19 cellular contexts compared by ENCODE assay signal in genomic region chr11:118650366-118650765, GRCh38. TPM values are rescaled to one million over a fixed set of nuclear protein-coding genes. Genes with fewer than 3 reads are reported as not detected.
DNase-seq lines count a peak whose midpoint lies in the region; ATAC-seq, FAIRE-seq and TF ChIP-seq lines count a peak whose summit lies in the region.
"Had no signal": no experiment of that assay in that cellular context is flagged by ENCODE, and none has a peak within 500 bp of the region (broad histone marks: within the 10 kb centered on the region; RNA-seq: fewer than 3 reads in every experiment).

No MANE protein-coding gene starts in this region.

- intact Hi-C loops in HepG2 (cut with micrococcal nuclease; ENCODE audit: unreplicated experiment) = no loop called here
- intact Hi-C loops in right lobe of liver (cut with DNase I) = no loop called here
- intact Hi-C loops in spleen (cut with DNase I; ENCODE audit: low total_unique reads) = no loop called here

- TF ChIP-seq POLR2A in HepG2 (IDR thresholded peaks at IDR 0.05; ENCODE audit: insufficient read depth in 1 of 2, low read depth in 2 of 2, low read length in 2 of 2) (no peak), right lobe of liver (IDR thresholded peaks at IDR 0.05) (no peak), spleen (IDR thresholded peaks at IDR 0.05) (no peak), H54 (IDR thresholded peaks at IDR 0.05; ENCODE audit: low read depth, low read length) (no peak)

- TF ChIP-seq CTCF in HepG2 (CRISPR knock-in tag; IDR thresholded peaks at IDR 0.05) (no peak), right lobe of liver (IDR thresholded peaks at IDR 0.05) (no peak), bronchial epithelial cell (IDR thresholded peaks at IDR 0.05; ENCODE audit: insufficient read depth, low read length, severe bottlenecking) (no peak), spleen (IDR thresholded peaks at IDR 0.05 in 8 of 11, conservative IDR thresholded peaks at IDR 0.05 in 3 of 11) (no peak)

- H3K4me2 ChIP-seq in HepG2 (ENCODE audit: low read depth, low read length) = no peak overlapping the region

- in situ Hi-C loops in HepG2 (cut with HindIII; ENCODE audit: extremely low pct_ligation_motif_present, low pct_unique_long_range_greater_than_20kb) = no loop called here

- no TSS peak for BruUV-seq in HepG2 (replicated peaks; lab: Mats Ljungman, UMichigan)

- FAIRE-seq in HepG2 (lab: Jason Lieb, UNC) (no peak), bronchial epithelial cell (lab: Jason Lieb, UNC) (peak; percentile 55), H54 (lab: Jason Lieb, UNC) (no peak)
- FAIRE-seq: A204.1, D721Med, G401.6, GM12891, GM19239 had no signal

- no peaks in the 10 kb centered on the region for H4K20me1 ChIP-seq in HepG2 (ENCODE audit: insufficient read depth, low read length)

- no peak overlapping the region for H3K27ac ChIP-seq in HepG2 (ENCODE audit: extremely low read length, insufficient read depth, low read length)
- no peak overlapping the region for H3K27ac ChIP-seq in right lobe of liver
- H3K27ac ChIP-seq in spleen = no peak overlapping the region
- H3K27ac ChIP-seq: C4-2B, GM23248 had no signal

- peaks cover 16 to 27% of the 10 kb centered on the region in 2 experiments; a peak in 4 of 5 replicates for H3K36me3 ChIP-seq in HepG2 (replicated peaks in 1 of 2; ENCODE audit: control insufficient read depth in 1 of 2, insufficient read depth in 2 of 2, low read length in 2 of 2)
- no peaks in the 10 kb centered on the region for H3K36me3 ChIP-seq in right lobe of liver
- peaks cover 27% of the 10 kb centered on the region for H3K36me3 ChIP-seq in bronchial epithelial cell (ENCODE audit: control insufficient read depth, insufficient read depth, low read length)
- H3K36me3 ChIP-seq in spleen = peaks cover 0 to 98% (median 26%) of the 10 kb centered on the region in 6 donors

- H2AFZ ChIP-seq in HepG2 (ENCODE audit: low read length) = no peak overlapping the region
- H2AFZ ChIP-seq: GM23248 had no signal

- no peak for DNase-seq in HepG2 (ENCODE audit: low spot score)
- DNase-seq in right lobe of liver = no peak
- DNase-seq in bronchial epithelial cell (ENCODE audit: low read depth) = no peak
- DNase-seq in spleen = peak; percentile 39
- DNase-seq in NCI-H510A (lab: John Stamatoyannopoulos, UW) = no peak
- no peak for DNase-seq in H54 (ENCODE audit: insufficient read length, low spot score)
- DNase-seq: ACHN; CD4-positive, alpha-beta T cell; GM23248; HCEC 1CT had no signal

- H3K79me2 ChIP-seq in HepG2 (ENCODE audit: insufficient read depth, low read length) = no peaks in the 10 kb centered on the region

- no peak for TF ChIP-seq EP300 in HepG2 (IDR thresholded peaks at IDR 0.05; ENCODE audit: low read depth in 2 of 2, low read length in 2 of 2)
- no peak for TF ChIP-seq EP300 in HepG2 (CRISPR knock-in tag; IDR thresholded peaks at IDR 0.05; ENCODE audit: borderline replicate concordance)

- H3K9ac ChIP-seq in HepG2 (ENCODE audit: insufficient read depth, low read depth, low read length) = no peak overlapping the region
- H3K9ac ChIP-seq: GM23248 had no signal

- TF ChIP-seq RAD21 in HepG2 (CRISPR knock-in tag; IDR thresholded peaks at IDR 0.05) = no peak

- ATAC-seq in HepG2 (no peak), right lobe of liver (no peak)

- H3K9me3 ChIP-seq in HepG2 (ENCODE audit: low read length) (no peaks in the 10 kb centered on the region), right lobe of liver (no peaks in the 10 kb centered on the region), spleen (no peaks in the 10 kb centered on the region)
- H3K9me3 ChIP-seq: Caco-2 had no signal

- POLR2A ChIA-PET in HepG2 (lab: Yijun Ruan, JAX) = interaction anchor here (1.0 kb wide), 1 partner anchor 29 kb away, joined by 4 read pairs; no protein-coding TSS in a partner anchor

- H3K4me3 ChIP-seq in HepG2 (replicated peaks in 1 of 3; ENCODE audit: insufficient read depth in 1 of 3, low read depth in 2 of 3, low read length in 3 of 3) (no peak overlapping the region), right lobe of liver (no peak overlapping the region), bronchial epithelial cell (ENCODE audit: low read depth, low read length) (no peak overlapping the region), spleen (no peak overlapping the region)
- H3K4me3 ChIP-seq: GM23248 had no signal

- 98% methylated on average over 8 of the region's 8 CpGs for WGBS in HepG2 (ENCODE audit: low lambda C conversion rate)
- WGBS in right lobe of liver (ENCODE audit: insufficient coverage, low coverage, low lambda C conversion rate, missing lambda C conversion rate) = no CpG with 5 or more reads among the region's 8 CpGs
- WGBS in spleen, 5 donors = 87 to 97% (median 92%) methylated on average over 8 of the region's 8 CpGs

- CTCF ChIA-PET in HepG2 (lab: Yijun Ruan, JAX; ENCODE audit: low intra/inter-chr PET ratio, low total read pairs) = no interaction called here

- H3K4me1 ChIP-seq in HepG2 (ENCODE audit: insufficient read depth, low read length) = peaks cover 22% of the 10 kb centered on the region
- H3K4me1 ChIP-seq in right lobe of liver = no peaks in the 10 kb centered on the region
- H3K4me1 ChIP-seq in spleen = no peaks in the 10 kb centered on the region

- H3K27me3 ChIP-seq in HepG2 (ENCODE audit: control insufficient read depth in 1 of 2, insufficient read depth in 2 of 2, low read length in 2 of 2) (no peaks in the 10 kb centered on the region), right lobe of liver (no peaks in the 10 kb centered on the region), bronchial epithelial cell (ENCODE audit: control insufficient read depth, insufficient read depth, low read length) (no peaks in the 10 kb centered on the region), spleen (replicated peaks in 1 of 7) (no peaks in the 10 kb centered on the region)

RNA-seq across cellular contexts. Expression of gene TREH, which starts 29.1 kb away (rescaled TPM):
- total RNA-seq in HepG2 (2016; rRNA removed; fragmentation: Illumina TruSeq; extraction: Trizol) (0.46 and 0.86 TPM in 2 replicates), right lobe of liver (1 to 10 TPM in 4 of 6 experiments, not detected in 2; 2.1 to 5.1 (median 2.9) TPM), bronchial epithelial cell (not detected in 2 replicates), spleen (not detected)
- total RNA-seq in HepG2 (2016; cell fraction: cytosol; rRNA removed; fragmentation: Illumina TruSeq; extraction: Trizol; ENCODE audit: low read depth) = 0.51 and 0.71 TPM in 2 replicates
- total RNA-seq in HepG2 (2016; cell fraction: insoluble cytoplasmic fraction; rRNA removed; fragmentation: Illumina TruSeq; extraction: Trizol) = 0.13 and 1.3 TPM in 2 replicates
- total RNA-seq in HepG2 (2016; cell fraction: membrane; rRNA removed; fragmentation: Illumina TruSeq; extraction: Trizol) = 0.24 and 0.59 TPM in 2 replicates
- 1.1 and 2.0 TPM in 2 replicates for total RNA-seq in HepG2 (2016; cell fraction: nucleus; rRNA removed; fragmentation: Illumina TruSeq; extraction: Trizol)
- polyA plus RNA-seq in HepG2 (2011; rRNA removed) (0.50 and 0.53 TPM in 2 replicates), spleen (1 to 10 TPM in 2 of 3 donors, under 1 TPM in 1; 0.33 to 2.3 (median 2.0) TPM)
- 0.09 and 0.11 TPM in 2 replicates for polyA plus RNA-seq in HepG2 (2011; cell fraction: cytosol; rRNA removed)
- 2.1 and 2.9 TPM in 2 replicates for polyA plus RNA-seq in HepG2 (2011; cell fraction: nucleus; rRNA removed)
- polyA plus RNA-seq in HepG2 (2012) = 0.63 and 1.1 TPM in 2 replicates
- 0.17 and 0.23 TPM in 2 replicates for polyA plus RNA-seq in HepG2 (2016; cell fraction: cytosol; fragmentation: Illumina TruSeq; extraction: Trizol; ENCODE audit: low read depth)
- polyA plus RNA-seq in HepG2 (2016; cell fraction: insoluble cytoplasmic fraction; fragmentation: Illumina TruSeq; extraction: Trizol; ENCODE audit: low read depth) = 0.19 and 0.55 TPM in 2 replicates
- 0.40 and 0.50 TPM in 2 replicates for polyA plus RNA-seq in HepG2 (2016; cell fraction: membrane; fragmentation: Illumina TruSeq; extraction: Trizol; ENCODE audit: low read depth)
- 2.4 and 2.9 TPM in 2 replicates for polyA plus RNA-seq in HepG2 (2016; cell fraction: nucleus; fragmentation: Illumina TruSeq; extraction: Trizol; ENCODE audit: insufficient read depth, low read depth)
- 0.76 TPM in 1 of 2 replicates, not detected in the other for polyA minus RNA-seq in HepG2 (2011; rRNA and poly(A)+ RNA removed; ENCODE audit: low replicate concordance)
- polyA minus RNA-seq in HepG2 (2011; cell fraction: cytosol; rRNA and poly(A)+ RNA removed) = not detected in 2 replicates
- 2.3 and 3.2 TPM in 2 replicates for polyA minus RNA-seq in HepG2 (2011; cell fraction: nucleus; rRNA and poly(A)+ RNA removed)
- total RNA-seq: Caco-2; CD4-positive, alpha-beta T cell; GM23248; H4 had no signal
- polyA plus RNA-seq: BJ had no signal

RNA-seq across cellular contexts. Expression of gene PHLDB1, which starts 43.0 kb away (rescaled TPM):
- 9.9 and 13.8 TPM in 2 replicates for total RNA-seq in HepG2 (2016; rRNA removed; fragmentation: Illumina TruSeq; extraction: Trizol)
- 3.6 and 5.0 TPM in 2 replicates for total RNA-seq in HepG2 (2016; cell fraction: cytosol; rRNA removed; fragmentation: Illumina TruSeq; extraction: Trizol; ENCODE audit: low read depth)
- 7.9 and 11.9 TPM in 2 replicates for total RNA-seq in HepG2 (2016; cell fraction: insoluble cytoplasmic fraction; rRNA removed; fragmentation: Illumina TruSeq; extraction: Trizol)
- total RNA-seq in HepG2 (2016; cell fraction: membrane; rRNA removed; fragmentation: Illumina TruSeq; extraction: Trizol) = 7.7 and 8.9 TPM in 2 replicates
- 12.4 and 22.0 TPM in 2 replicates for total RNA-seq in HepG2 (2016; cell fraction: nucleus; rRNA removed; fragmentation: Illumina TruSeq; extraction: Trizol)
- 14.2 and 18.3 TPM in 2 replicates for polyA plus RNA-seq in HepG2 (2011; rRNA removed)
- polyA plus RNA-seq in HepG2 (2011; cell fraction: cytosol; rRNA removed) = 9.1 and 10.7 TPM in 2 replicates
- polyA plus RNA-seq in HepG2 (2011; cell fraction: nucleus; rRNA removed) = 57.1 and 61.1 TPM in 2 replicates
- polyA plus RNA-seq in HepG2 (2012) = 7.5 and 8.6 TPM in 2 replicates
- 1.4 TPM in 2 replicates for polyA plus RNA-seq in HepG2 (2016; cell fraction: cytosol; fragmentation: Illumina TruSeq; extraction: Trizol; ENCODE audit: low read depth)
- polyA plus RNA-seq in HepG2 (2016; cell fraction: insoluble cytoplasmic fraction; fragmentation: Illumina TruSeq; extraction: Trizol; ENCODE audit: low read depth) = 7.3 and 8.6 TPM in 2 replicates
- polyA plus RNA-seq in HepG2 (2016; cell fraction: membrane; fragmentation: Illumina TruSeq; extraction: Trizol; ENCODE audit: low read depth) = 2.1 and 2.9 TPM in 2 replicates
- polyA plus RNA-seq in HepG2 (2016; cell fraction: nucleus; fragmentation: Illumina TruSeq; extraction: Trizol; ENCODE audit: insufficient read depth, low read depth) = 34.7 and 36.2 TPM in 2 replicates
- 17.4 and 33.6 TPM in 2 replicates for polyA minus RNA-seq in HepG2 (2011; rRNA and poly(A)+ RNA removed; ENCODE audit: low replicate concordance)
- polyA minus RNA-seq in HepG2 (2011; cell fraction: cytosol; rRNA and poly(A)+ RNA removed) = 12.5 and 14.8 TPM in 2 replicates
- 33.9 and 34.2 TPM in 2 replicates for polyA minus RNA-seq in HepG2 (2011; cell fraction: nucleus; rRNA and poly(A)+ RNA removed)
- 10 to 100 TPM in 1 of 6 experiments, 1 to 10 TPM in 5; 5.4 to 11.7 (median 6.3) TPM for total RNA-seq in right lobe of liver
- 13.3 and 22.6 TPM in 2 replicates for total RNA-seq in bronchial epithelial cell
- total RNA-seq in spleen = 100 to 1,000 TPM in 3 of 7 donors, 10 to 100 TPM in 4; 34.7 to 162 (median 84.2) TPM
- polyA plus RNA-seq in spleen = 10 to 100 TPM; 13.0 to 70.9 (median 53.3) TPM
